ENCODE assay signal across 8 cellular contexts in genomic region chr22:18091916-18092526, GRCh38. TPM values are rescaled to one million over a fixed set of nuclear protein-coding genes. Genes with fewer than 3 reads are reported as not detected.
DNase-seq lines count a peak whose midpoint lies in the region; ATAC-seq lines count a peak whose summit lies in the region.

No MANE protein-coding gene starts in this region.

- no peaks in the 10 kb centered on the region for H3K27me3 Mint-ChIP-seq in activated CD4-positive, alpha-beta T cell treated with anti-CD3 and anti-CD28 coated beads, Interleukin-2, amount 10 ng/mL, durations not matched to agents 7 days and 5 days

- H3K9me3 Mint-ChIP-seq in activated CD4-positive, alpha-beta T cell treated with anti-CD3 and anti-CD28 coated beads, Interleukin-2, amount 10 ng/mL, durations not matched to agents 7 days and 5 days = no peaks in the 10 kb centered on the region

- CTCF ChIA-PET in activated CD4-positive, alpha-beta T cell treated with anti-CD3 and anti-CD28 coated beads, Interleukin-2, amount 10 ng/mL, durations not matched to agents 7 days and 5 days (lab: Charles Lee) = interaction anchor here (0.6 to 1.5 kb wide), 4 partner anchors 14 to 57 kb away, joined by 3 to 4 read pairs (median 4); no protein-coding TSS in a partner anchor

- peaks cover 67% of the 10 kb centered on the region for H3K36me3 Mint-ChIP-seq in activated CD4-positive, alpha-beta T cell treated with anti-CD3 and anti-CD28 coated beads, Interleukin-2, amount 10 ng/mL, durations not matched to agents 7 days and 5 days (ENCODE audit: low read depth)

- peaks cover 25% of the 10 kb centered on the region for H3K4me1 Mint-ChIP-seq in activated CD4-positive, alpha-beta T cell treated with anti-CD3 and anti-CD28 coated beads, Interleukin-2, amount 10 ng/mL, durations not matched to agents 7 days and 5 days

- H3K4me3 Mint-ChIP-seq in activated CD4-positive, alpha-beta T cell treated with anti-CD3 and anti-CD28 coated beads, Interleukin-2, amount 10 ng/mL, durations not matched to agents 7 days and 5 days = peak overlapping the region; percentile 69

- intact Hi-C loops in posterior cingulate gyrus (cut with DNase I) = no loop called here

- peak overlapping the region; percentile 86 for H3K27ac Mint-ChIP-seq in activated CD4-positive, alpha-beta T cell treated with anti-CD3 and anti-CD28 coated beads, Interleukin-2, amount 10 ng/mL, durations not matched to agents 7 days and 5 days

- POLR2A ChIA-PET in activated CD4-positive, alpha-beta T cell treated with anti-CD3 and anti-CD28 coated beads, Interleukin-2, amount 10 ng/mL, durations not matched to agents 7 days and 5 days (lab: Charles Lee) = no interaction called here

- peak; percentile 35 for DNase-seq in activated CD4-positive, alpha-beta T cell treated with anti-CD3 and anti-CD28 coated beads, Interleukin-2, amount 10 ng/mL, durations not matched to agents 7 days and 5 days
- DNase-seq in fibroblast of peridontal ligament (ENCODE audit: extremely low read depth) (peak; percentile 72), posterior cingulate gyrus (peak in 7 of 10 donors; percentile 57 to 95 (median 72)), globus pallidus (ENCODE audit: low spot score) (no peak), NCI-H1436 treated with DMSO at 0.1 percent for 48 hours (lab: John Stamatoyannopoulos, UW) (no peak), iPS-NIHi11 (ENCODE audit: low spot score) (no peak)

- ATAC-seq in GM19351 (IDR thresholded peaks at IDR 0.05; ENCODE audit: unreplicated experiment) (peak; percentile 28), HG03457 (IDR thresholded peaks at IDR 0.05; ENCODE audit: unreplicated experiment) (no peak)

RNA-seq across cellular contexts. Expression of gene PEX26, which starts 14.2 kb away (rescaled TPM):
- total RNA-seq in activated CD4-positive, alpha-beta T cell treated with anti-CD3 and anti-CD28 coated beads, Interleukin-2, amount 10 ng/mL, durations not matched to agents 7 days and 5 days = 10 to 100 TPM; 40.1 to 41.0 TPM

RNA-seq across cellular contexts. Expression of gene TUBA8, which starts 18.6 kb away (rescaled TPM):
- 1 to 10 TPM; 1.4 to 2.2 TPM for total RNA-seq in activated CD4-positive, alpha-beta T cell treated with anti-CD3 and anti-CD28 coated beads, Interleukin-2, amount 10 ng/mL, durations not matched to agents 7 days and 5 days

RNA-seq across cellular contexts. Expression of gene USP18, which starts 57.9 kb away (rescaled TPM):
- 10 to 100 TPM; 68.7 to 73.0 TPM for total RNA-seq in activated CD4-positive, alpha-beta T cell treated with anti-CD3 and anti-CD28 coated beads, Interleukin-2, amount 10 ng/mL, durations not matched to agents 7 days and 5 days

Comparison
In these comparisons a context has a peak if more than half of its experiments do, and no peak if none do; other contexts are left out.
1. DNase-seq: peak in activated CD4-positive, alpha-beta T cell treated with anti-CD3 and anti-CD28 coated beads, Interleukin-2, amount 10 ng/mL, durations not matched to agents 7 days and 5 days (single experiment), fibroblast of peridontal ligament (single experiment) and posterior cingulate gyrus (7 of 10); none in globus pallidus (single experiment), NCI-H1436 treated with DMSO at 0.1 percent for 48 hours (single experiment) and iPS-NIHi11 (single experiment).